1 cellular context compared by ENCODE assay signal in genomic region chr17:67534941-67535340, GRCh38.
TF ChIP-seq lines count a peak whose summit lies in the region.

No MANE protein-coding gene starts in this region.

TF ChIP-seq in GM23338, 12 proteins besides CTCF, POLR2A, EP300 and RAD21:
- TF ChIP-seq CREB1 (CRISPR knock-in tag; IDR thresholded peaks at IDR 0.05; ENCODE audit: low read depth), result no peak
- no peak for TF ChIP-seq EZH2phosphoT487 (IDR thresholded peaks at IDR 0.05; ENCODE audit: unreplicated experiment)
- TF ChIP-seq NANOG (IDR thresholded peaks at IDR 0.05; ENCODE audit: borderline replicate concordance), result no peak
- no peak for TF ChIP-seq EZH2 (IDR thresholded peaks at IDR 0.05; ENCODE audit: low read depth, unreplicated experiment)
- no peak for TF ChIP-seq ZNF114 (CRISPR knock-in tag; IDR thresholded peaks at IDR 0.05)
- no peak for TF ChIP-seq ZNF462 (CRISPR knock-in tag; IDR thresholded peaks at IDR 0.05)
- TF ChIP-seq ZNF331 (CRISPR knock-in tag; IDR thresholded peaks at IDR 0.05; ENCODE audit: low read depth), result no peak
- no peak for TF ChIP-seq STAT1 (IDR thresholded peaks at IDR 0.05; ENCODE audit: unreplicated experiment)
- TF ChIP-seq POLR2AphosphoS5 (IDR thresholded peaks at IDR 0.05; ENCODE audit: low read depth), result no peak
- no peak for TF ChIP-seq REST (IDR thresholded peaks at IDR 0.05; ENCODE audit: unreplicated experiment)
- TF ChIP-seq JUNB (IDR thresholded peaks at IDR 0.05; ENCODE audit: unreplicated experiment), result no peak
- TF ChIP-seq ETS1 (IDR thresholded peaks at IDR 0.05), result no peak
